22 cellular contexts compared by ENCODE assay signal in the genomic region with DNA sequence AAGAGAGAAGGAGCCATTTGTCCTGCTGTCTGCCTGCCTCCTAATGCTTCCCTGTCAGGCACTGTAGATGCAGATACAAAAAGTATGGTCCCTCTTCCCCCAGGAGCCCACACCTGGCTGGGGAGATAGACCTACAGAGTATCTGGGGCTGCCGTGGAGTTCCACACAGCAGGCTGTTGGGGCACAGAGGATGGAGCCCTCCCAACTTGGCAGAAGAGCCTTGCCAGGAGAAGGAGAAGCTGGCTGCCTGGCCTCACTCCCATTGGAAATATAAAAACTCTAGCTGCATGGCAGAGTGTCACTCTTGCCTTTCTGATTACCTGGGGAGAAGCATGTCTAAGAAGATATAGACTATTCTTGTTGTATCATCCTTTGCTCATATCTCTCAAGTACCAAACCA.
"Had no signal": no experiment of that assay in that cellular context is flagged by ENCODE, and none has a peak within 500 bp of the region (broad histone marks: within the 10 kb centered on the region; RNA-seq: fewer than 3 reads in every experiment).

No MANE protein-coding gene starts in this region.

- H3K9me3 ChIP-seq: esophagus squamous epithelium, gastrocnemius medialis, heart right ventricle, left lung, lower lobe of right lung, mucosa of descending colon had no signal

- H3K4me1 Mint-ChIP-seq: endodermal cell, naive B cell had no signal

- H3K27me3 ChIP-seq: esophagus squamous epithelium, gastrocnemius medialis, left lung had no signal

- H3K4me3 ChIP-seq: esophagus squamous epithelium, gastrocnemius medialis, heart right ventricle, left lung, lower lobe of right lung, mucosa of descending colon had no signal

- H3K4me1 ChIP-seq: gastrocnemius medialis, left lung, lower lobe of right lung had no signal

- H3K27ac Mint-ChIP-seq: dendritic cell treated with granulocyte-macrophage colony-stimulating factor and Interleukin-4, amounts not matched to agents 40 ng/mL and 50 ng/mL, for 4 days; effector memory CD8-positive, alpha-beta T cell; endodermal cell; mesothelial cell of epicardium; naive B cell had no signal

- DNase-seq: cortex of kidney; effector CD8-positive, alpha-beta T cell; effector memory CD8-positive, alpha-beta T cell; endodermal cell; erythroblast; esophagus squamous epithelium; foreskin fibroblast; foreskin melanocyte; gastrocnemius medialis; glutamatergic neuron; heart right ventricle; hippocampal formation; left cardiac atrium; left lung; left ventricle myocardium superior; lower lobe of right lung; mesenchymal stem cell; mucosa of descending colon; naive B cell had no signal

- H3K36me3 Mint-ChIP-seq: mesothelial cell of epicardium, naive B cell had no signal

- H3K27ac ChIP-seq: epithelial cell of prostate, esophagus squamous epithelium, gastrocnemius medialis, heart right ventricle, left lung, lower lobe of right lung had no signal

- H3K9me3 Mint-ChIP-seq: dendritic cell treated with granulocyte-macrophage colony-stimulating factor and Interleukin-4, amounts not matched to agents 40 ng/mL and 50 ng/mL, for 4 days; effector memory CD8-positive, alpha-beta T cell; endodermal cell; mesothelial cell of epicardium; naive B cell had no signal

- H3K4me3 Mint-ChIP-seq: dendritic cell treated with granulocyte-macrophage colony-stimulating factor and Interleukin-4, amounts not matched to agents 40 ng/mL and 50 ng/mL, for 4 days; effector memory CD8-positive, alpha-beta T cell; endodermal cell; mesothelial cell of epicardium had no signal
